ENCODE assay signal across 9 cellular contexts in the genomic region with DNA sequence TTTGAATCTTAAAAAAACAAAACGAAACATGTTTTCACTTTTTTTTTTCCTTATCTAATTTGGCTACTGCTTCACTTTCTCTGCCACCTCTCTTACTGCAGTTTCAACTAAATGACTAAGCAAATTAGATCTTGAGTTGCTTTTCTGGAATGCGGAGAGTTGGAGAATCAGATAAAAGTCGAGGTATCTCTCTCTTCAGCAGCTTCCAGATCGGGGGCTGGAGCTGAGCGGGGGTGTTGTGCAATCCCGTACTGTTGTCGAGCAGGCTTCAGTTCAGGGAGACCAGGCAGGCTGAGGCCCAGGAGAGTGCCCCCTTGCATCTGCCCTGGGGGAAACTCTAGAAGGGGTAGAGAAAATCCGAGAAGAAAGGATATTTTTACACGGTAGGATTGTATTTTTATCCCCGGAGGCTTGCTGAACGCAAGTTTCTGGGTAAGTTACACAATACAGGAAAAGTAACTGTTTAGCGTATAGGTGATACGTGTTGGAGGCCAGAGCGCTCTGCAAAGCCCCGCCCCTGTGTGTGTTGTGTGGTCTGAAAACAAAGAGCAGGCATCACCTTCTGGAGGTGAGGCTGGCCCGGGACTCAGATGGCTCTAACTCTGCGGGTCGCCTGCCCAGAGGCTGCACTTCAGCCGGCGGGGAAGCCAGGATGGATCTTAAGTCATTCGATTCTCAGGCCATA.
A peak's percentile ranks its signal among the peaks of the same experiment; 100 is the strongest.
DNase-seq lines count a peak whose midpoint lies in the region; ATAC-seq and TF ChIP-seq lines count a peak whose summit lies in the region.
"Had no signal": no experiment of that assay in that cellular context is flagged by ENCODE, and none has a peak within 500 bp of the region (broad histone marks: within the 10 kb centered on the region; RNA-seq: fewer than 3 reads in every experiment).

No MANE protein-coding gene starts in this region.

- H3K4me1 ChIP-seq in rectal smooth muscle tissue (ENCODE audit: control insufficient read depth, insufficient read depth, low read length) = no peaks in the 10 kb centered on the region
- H3K4me1 ChIP-seq: tibial artery had no signal

- H3K36me3 ChIP-seq in rectal smooth muscle tissue (ENCODE audit: control insufficient read depth, insufficient read depth, low read length) = no peaks in the 10 kb centered on the region
- H3K36me3 ChIP-seq: tibial artery had no signal

- DNase-seq in NOMO-1 (lab: John Stamatoyannopoulos, UW; ENCODE audit: unreplicated experiment in 2 of 2) (peak; percentile 6 to 32), NOMO-1 treated with dmso at 0.1 percent for 144 hours (lab: John Stamatoyannopoulos, UW; ENCODE audit: unreplicated experiment) (no peak), fibroblast of the aortic adventitia (ENCODE audit: low read depth) (peak; percentile 93), DMS79 treated with DMSO at 0.1 percent for 48 hours (lab: John Stamatoyannopoulos, UW) (no peak), amniotic stem cell (lab: John Stamatoyannopoulos, UW) (no peak)
- DNase-seq in activated CD8-positive, alpha-beta memory T cell treated with anti-CD3 and anti-CD28 coated beads, Interleukin-2, amount 50 U/mL, for 4 hours = peak; percentile 66

- H3K4me3 ChIP-seq in fibroblast of the aortic adventitia (ENCODE audit: low read depth, low read length) = no peak overlapping the region
- peak overlapping the region; percentile 43 for H3K4me3 ChIP-seq in rectal smooth muscle tissue (ENCODE audit: low read length)
- H3K4me3 ChIP-seq: tibial artery had no signal

- no peak for ATAC-seq in GM19035 (IDR thresholded peaks at IDR 0.05; ENCODE audit: unreplicated experiment)

- no peak for TF ChIP-seq CTCF in fibroblast of the aortic adventitia (IDR thresholded peaks at IDR 0.05; ENCODE audit: insufficient read depth, low read length)

- no peak overlapping the region for H3K27ac ChIP-seq in rectal smooth muscle tissue (ENCODE audit: low read depth, low read length)
- H3K27ac ChIP-seq: tibial artery had no signal

- H3K27me3 ChIP-seq in rectal smooth muscle tissue (ENCODE audit: control insufficient read depth, insufficient read depth, low read length) = no peaks in the 10 kb centered on the region
- H3K27me3 ChIP-seq: tibial artery had no signal

- no peak overlapping the region for H3K9ac ChIP-seq in rectal smooth muscle tissue (ENCODE audit: low read length)

Comparison
In these comparisons a context has a peak if more than half of its experiments do, and no peak if none do; other contexts are left out.
1. DNase-seq: peak in NOMO-1 (2 of 2), activated CD8-positive, alpha-beta memory T cell treated with anti-CD3 and anti-CD28 coated beads, Interleukin-2, amount 50 U/mL, for 4 hours (single experiment) and fibroblast of the aortic adventitia (single experiment); none in NOMO-1 treated with dmso at 0.1 percent for 144 hours (single experiment), DMS79 treated with DMSO at 0.1 percent for 48 hours (single experiment) and amniotic stem cell (single experiment).